Comparison of ENCODE assay signal across 13 cellular contexts in genomic region chr7:120240350-120240749, GRCh38. TPM values are rescaled to one million over a fixed set of nuclear protein-coding genes. Genes with fewer than 3 reads are reported as not detected.
"Had no signal": no experiment of that assay in that cellular context is flagged by ENCODE, and none has a peak within 500 bp of the region (broad histone marks: within the 10 kb centered on the region; RNA-seq: fewer than 3 reads in every experiment).

No MANE protein-coding gene starts in this region.

RNA-seq across cellular contexts. Expression of gene KCND2, which starts 32.6 kb away (rescaled TPM):
- total RNA-seq: activated B cell treated with CpG ODN at 0.5 μM for 24 hours; activated CD4-positive, alpha-beta memory T cell treated with anti-CD3 and anti-CD28 coated beads for 36 hours; activated CD4-positive, alpha-beta memory T cell treated with anti-CD3 and anti-CD28 coated beads, Interleukin-2, amount 10 ng/mL, durations not matched to agents 7 days and 5 days; activated CD4-positive, alpha-beta T cell treated with anti-CD3 and anti-CD28 coated beads for 36 hours; activated CD4-positive, alpha-beta T cell treated with anti-CD3 and anti-CD28 coated beads, Interleukin-2, amount 10 ng/mL, durations not matched to agents 24 days and 14 days; activated CD4-positive, alpha-beta T cell treated with anti-CD3 and anti-CD28 coated beads, Interleukin-2, amount 10 ng/mL, durations not matched to agents 7 days and 5 days; activated CD8-positive, alpha-beta memory T cell treated with anti-CD3 and anti-CD28 coated beads for 36 hours; activated CD8-positive, alpha-beta memory T cell treated with anti-CD3 and anti-CD28 coated beads, Interleukin-2, amount 10 ng/mL, durations not matched to agents 7 days and 5 days; activated CD8-positive, alpha-beta T cell treated with anti-CD3 and anti-CD28 coated beads for 36 hours; activated CD8-positive, alpha-beta T cell treated with anti-CD3 and anti-CD28 coated beads, Interleukin-2, amount 10 ng/mL, durations not matched to agents 7 days and 5 days; T-helper 1 cell treated with Interleukin-12 subunit alpha and Interleukin-12 subunit beta and Interleukin-4 antibody, amounts not matched to agents 30 ng/mL and 1 ng/mL, for 36 hours; T-helper 17 cell; T-helper 2 cell treated with Interferon-gamma antibody and Interleukin-4, amounts not matched to agents 100 ng/mL and 5 ng/mL, for 36 hours had no signal
